Comparison of ENCODE assay signal across 23 cellular contexts in the genomic region with DNA sequence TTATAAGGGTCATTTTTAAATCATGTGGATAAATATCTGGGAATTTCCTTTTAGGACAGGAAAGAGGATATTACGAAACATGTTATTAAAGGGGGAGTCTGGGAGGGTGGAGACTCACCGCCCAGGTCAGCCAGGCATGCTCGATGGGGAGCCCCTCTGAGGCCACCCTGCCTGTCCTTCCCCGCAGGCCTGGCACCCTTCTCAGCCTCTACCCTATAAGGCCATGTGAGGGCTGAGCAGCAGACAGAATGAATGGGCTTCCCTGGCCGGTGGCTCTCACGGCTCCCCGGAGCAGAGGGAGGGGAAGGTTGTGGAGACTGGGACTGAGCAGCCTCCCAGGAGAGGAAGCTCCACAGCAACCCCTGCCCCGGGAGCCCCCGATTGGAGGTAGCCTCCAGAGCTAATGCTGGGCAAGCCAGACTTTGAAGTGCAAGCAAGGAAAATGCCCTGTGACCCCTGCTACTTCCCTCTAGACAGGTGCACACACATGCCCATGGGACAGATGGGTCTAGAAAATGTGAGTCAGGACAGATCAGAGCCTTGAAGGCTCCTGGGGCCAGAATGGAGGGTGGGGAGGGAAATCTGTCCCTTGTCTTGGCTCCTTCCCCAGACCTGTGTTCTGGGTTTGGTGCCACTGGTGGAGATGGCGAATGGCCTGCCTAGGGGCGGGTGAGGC. TPM values are rescaled to one million over a fixed set of nuclear protein-coding genes. Genes with fewer than 3 reads are reported as not detected.
DNase-seq lines count a peak whose midpoint lies in the region; ATAC-seq and TF ChIP-seq lines count a peak whose summit lies in the region.
"Had no signal": no experiment of that assay in that cellular context is flagged by ENCODE, and none has a peak within 500 bp of the region (broad histone marks: within the 10 kb centered on the region; RNA-seq: fewer than 3 reads in every experiment).

No MANE protein-coding gene starts in this region.

- H3K4me1 ChIP-seq in right atrium auricular region (peaks cover 0 to 40% of the 10 kb centered on the region in 2 donors), psoas muscle (peaks cover 45% of the 10 kb centered on the region), testis (peaks cover 7% of the 10 kb centered on the region)

- peak overlapping the region; percentile 66 to 84 for H3K27ac ChIP-seq in right atrium auricular region
- peak overlapping the region; percentile 6 for H3K27ac ChIP-seq in psoas muscle
- H3K27ac ChIP-seq in testis = peak overlapping the region in 1 of 2 donors; percentile 31
- H3K27ac ChIP-seq: neutrophil, PC-9, SJSA1, VCaP had no signal

- WGBS in psoas muscle, 3 donors = 48 to 58% (median 57%) methylated on average over 11 of the region's 11 CpGs
- 78 to 81% methylated on average over 6 to 11 of the region's 11 CpGs for WGBS in testis, 2 donors

- intact Hi-C loops in left cardiac atrium (cut with DNase I) = no loop called here
- intact Hi-C loops in Right ventricle myocardium superior (cut with DNase I) = no loop called here
- intact Hi-C loops in psoas muscle (cut with DNase I) = no loop called here
- intact Hi-C loops in testis (cut with DNase I; ENCODE audit: low total_unique reads) = no loop called here

- H3K27me3 ChIP-seq in right atrium auricular region (no peaks in the 10 kb centered on the region), psoas muscle (ENCODE audit: insufficient read depth in 3 of 3, low read length in 2 of 3) (no peaks in the 10 kb centered on the region), testis (no peaks in the 10 kb centered on the region)
- H3K27me3 ChIP-seq: SJSA1 had no signal

- H3K36me3 ChIP-seq in right atrium auricular region (no peaks in the 10 kb centered on the region), psoas muscle (ENCODE audit: insufficient read depth in 1 of 2, low read depth in 1 of 2) (no peaks in the 10 kb centered on the region), testis (ENCODE audit: low read depth, missing control alignments) (no peaks in the 10 kb centered on the region)
- H3K36me3 ChIP-seq: neutrophil, SJSA1 had no signal

- H3K4me3 ChIP-seq in right atrium auricular region (no peak overlapping the region), psoas muscle (no peak overlapping the region), testis (no peak overlapping the region)
- H3K4me3 ChIP-seq: PC-9, SJSA1 had no signal

- TF ChIP-seq CTCF in right atrium auricular region (IDR thresholded peaks at IDR 0.05) (no peak), psoas muscle (IDR thresholded peaks at IDR 0.05) (no peak), testis (IDR thresholded peaks at IDR 0.05) (no peak)

- no peaks in the 10 kb centered on the region for H3K9me3 ChIP-seq in right atrium auricular region
- no peaks in the 10 kb centered on the region for H3K9me3 ChIP-seq in psoas muscle
- H3K9me3 ChIP-seq in testis = no peaks in the 10 kb centered on the region
- H3K9me3 ChIP-seq: neutrophil, SJSA1 had no signal

- DNase-seq in left cardiac atrium = peak; percentile 62
- DNase-seq in Right ventricle myocardium superior = no peak
- DNase-seq in right atrium auricular region (ENCODE audit: low spot score) = no peak
- no peak for DNase-seq in psoas muscle
- DNase-seq in testis = no peak
- DNase-seq in 8988T = no peak
- DNase-seq: ACHN; activated CD4-positive, alpha-beta T cell treated with anti-CD3 and anti-CD28 coated beads, Interleukin-2, amount 50 U/mL, for 4 hours; activated T-cell treated with anti-CD3 and anti-CD28 coated beads, Interleukin-2, amount 50 U/mL, for 48 hours; cortex of kidney; H7; left colon; NCI-H1694 treated with DMSO at 0.1 percent for 48 hours; NCI-H2227 treated with DMSO at 0.1 percent for 48 hours; NCI-H82; PC-9; T-helper 2 cell had no signal

- no peak for TF ChIP-seq POLR2A in testis (IDR thresholded peaks at IDR 0.05)

- ATAC-seq in left cardiac atrium = peak in 1 of 2 donors; percentile 8
- ATAC-seq in Right ventricle myocardium superior (ENCODE audit: poor library complexity) = no peak
- no peak for ATAC-seq in psoas muscle
- no peak for ATAC-seq in HG03354 (IDR thresholded peaks at IDR 0.05; ENCODE audit: poor library complexity, severe bottlenecking, unreplicated experiment)
- no peak for ATAC-seq in GM18858 (IDR thresholded peaks at IDR 0.05; ENCODE audit: unreplicated experiment)
- ATAC-seq: left colon, sciatic nerve had no signal

RNA-seq across cellular contexts. Expression of gene ARMC9, which starts 13.2 kb away (rescaled TPM):
- 1 to 10 TPM; 3.0 to 5.9 TPM for total RNA-seq in left cardiac atrium
- 0.89 TPM for total RNA-seq in Right ventricle myocardium superior
- 1 to 10 TPM; 2.0 to 2.9 TPM for total RNA-seq in right atrium auricular region
- total RNA-seq in psoas muscle = 10 to 100 TPM in 1 of 4 donors, 1 to 10 TPM in 3; 1.4 to 18.4 (median 2.6) TPM
- polyA plus RNA-seq in psoas muscle = 1 to 10 TPM; 2.1 to 2.3 (median 2.2) TPM
- total RNA-seq in testis = 10 to 100 TPM; 47.5 to 49.7 TPM
- polyA plus RNA-seq in testis (ENCODE audit: insufficient read depth, low read depth, low replicate concordance) = 35.0 TPM
